Comparison of ENCODE assay signal across 37 cellular contexts in the genomic region with DNA sequence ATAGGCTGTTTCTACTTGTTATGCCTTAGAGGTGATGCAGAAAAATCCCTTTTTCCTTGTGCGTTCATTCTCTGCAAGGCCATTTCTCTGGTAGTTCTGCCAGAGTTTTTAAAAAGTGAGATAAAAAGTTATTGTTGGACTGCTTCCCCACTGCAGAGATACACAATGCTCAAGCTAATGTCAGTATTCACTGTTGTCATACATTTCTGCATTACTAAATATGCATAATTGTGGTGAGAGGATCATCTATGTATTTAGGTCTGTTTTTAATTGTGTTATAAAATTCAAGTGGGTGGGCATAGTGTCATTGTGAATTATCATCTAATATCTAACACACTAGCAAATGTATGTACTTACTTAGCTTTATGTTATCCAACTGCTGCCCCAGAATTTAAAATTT.
"Had no signal": no experiment of that assay in that cellular context is flagged by ENCODE, and none has a peak within 500 bp of the region (broad histone marks: within the 10 kb centered on the region; RNA-seq: fewer than 3 reads in every experiment).

No MANE protein-coding gene starts in this region.

- H3K27ac Mint-ChIP-seq: activated CD4-positive, alpha-beta memory T cell treated with anti-CD3 and anti-CD28 coated beads, Interleukin-2, amount 10 ng/mL, durations not matched to agents 7 days and 5 days; activated naive CD4-positive, alpha-beta T cell treated with anti-CD3 and anti-CD28 coated beads, Interleukin-2, amount 50 U/mL, for 24 hours; activated naive CD8-positive, alpha-beta T cell treated with anti-CD3 and anti-CD28 coated beads, Interleukin-2, amount 10 ng/mL, durations not matched to agents 7 days and 5 days; activated T-cell treated with anti-CD3 and anti-CD28 coated beads, Interleukin-2, amount 50 U/mL, for 72 hours; activated T-helper 17 cell treated with anti-CD3 and anti-CD28 coated beads, Interleukin-2, amount 50 U/mL, for 72 hours; IgD-negative memory B cell had no signal

- H3K27me3 ChIP-seq: adrenal gland, brain microvascular endothelial cell, cardiac muscle cell, Peyer's patch had no signal

- H3K27ac ChIP-seq: brain microvascular endothelial cell, cardiac muscle cell, Peyer's patch, VCaP had no signal

- H3K9me3 Mint-ChIP-seq: activated CD4-positive, alpha-beta memory T cell treated with anti-CD3 and anti-CD28 coated beads, Interleukin-2, amount 10 ng/mL, durations not matched to agents 7 days and 5 days; activated naive CD8-positive, alpha-beta T cell treated with anti-CD3 and anti-CD28 coated beads, Interleukin-2, amount 10 ng/mL, durations not matched to agents 7 days and 5 days had no signal

- H3K4me1 ChIP-seq: Peyer's patch had no signal

- H3K9me3 ChIP-seq: adrenal gland, Peyer's patch had no signal

- H3K4me3 Mint-ChIP-seq: activated CD4-positive, alpha-beta memory T cell treated with anti-CD3 and anti-CD28 coated beads, Interleukin-2, amount 10 ng/mL, durations not matched to agents 7 days and 5 days; activated naive CD4-positive, alpha-beta T cell treated with anti-CD3 and anti-CD28 coated beads, Interleukin-2, amount 50 U/mL, for 24 hours; activated naive CD8-positive, alpha-beta T cell treated with anti-CD3 and anti-CD28 coated beads, Interleukin-2, amount 10 ng/mL, durations not matched to agents 7 days and 5 days; activated T-cell treated with anti-CD3 and anti-CD28 coated beads, Interleukin-2, amount 50 U/mL, for 72 hours; activated T-helper 17 cell treated with anti-CD3 and anti-CD28 coated beads, Interleukin-2, amount 50 U/mL, for 72 hours; central memory CD8-positive, alpha-beta T cell; IgD-negative memory B cell had no signal

- H3K36me3 Mint-ChIP-seq: activated naive CD4-positive, alpha-beta T cell treated with anti-CD3 and anti-CD28 coated beads, Interleukin-2, amount 50 U/mL, for 24 hours; activated naive CD8-positive, alpha-beta T cell treated with anti-CD3 and anti-CD28 coated beads, Interleukin-2, amount 10 ng/mL, durations not matched to agents 7 days and 5 days; IgD-negative memory B cell had no signal

- ATAC-seq: activated T-cell treated with anti-CD3 and anti-CD28 coated beads, Interleukin-2, amount 50 U/mL, for 72 hours; activated T-helper 17 cell treated with anti-CD3 and anti-CD28 coated beads, Interleukin-2, amount 50 U/mL, for 72 hours; PC-3; SK-N-SH treated with all-trans-retinoic acid at 6 μM for 48 hours had no signal

- H3K4me3 ChIP-seq: adrenal gland, cardiac muscle cell, Peyer's patch had no signal

- H3K27me3 Mint-ChIP-seq: activated CD4-positive, alpha-beta memory T cell treated with anti-CD3 and anti-CD28 coated beads, Interleukin-2, amount 10 ng/mL, durations not matched to agents 7 days and 5 days; activated naive CD4-positive, alpha-beta T cell treated with anti-CD3 and anti-CD28 coated beads, Interleukin-2, amount 50 U/mL, for 24 hours; activated naive CD8-positive, alpha-beta T cell treated with anti-CD3 and anti-CD28 coated beads, Interleukin-2, amount 10 ng/mL, durations not matched to agents 7 days and 5 days; activated T-helper 17 cell treated with anti-CD3 and anti-CD28 coated beads, Interleukin-2, amount 50 U/mL, for 72 hours; central memory CD8-positive, alpha-beta T cell; IgD-negative memory B cell had no signal

- H3K4me1 Mint-ChIP-seq: activated CD4-positive, alpha-beta memory T cell treated with anti-CD3 and anti-CD28 coated beads, Interleukin-2, amount 10 ng/mL, durations not matched to agents 7 days and 5 days; activated naive CD4-positive, alpha-beta T cell treated with anti-CD3 and anti-CD28 coated beads, Interleukin-2, amount 50 U/mL, for 24 hours; activated naive CD8-positive, alpha-beta T cell treated with anti-CD3 and anti-CD28 coated beads, Interleukin-2, amount 10 ng/mL, durations not matched to agents 7 days and 5 days; activated T-helper 17 cell treated with anti-CD3 and anti-CD28 coated beads, Interleukin-2, amount 50 U/mL, for 72 hours; central memory CD8-positive, alpha-beta T cell; IgD-negative memory B cell had no signal

- H3K36me3 ChIP-seq: adrenal gland, brain microvascular endothelial cell, cardiac muscle cell, Peyer's patch had no signal

- DNase-seq: activated CD4-positive, alpha-beta memory T cell treated with anti-CD3 and anti-CD28 coated beads, Interleukin-2, amount 10 ng/mL, durations not matched to agents 7 days and 5 days; activated CD4-positive, alpha-beta T cell treated with anti-CD3 and anti-CD28 coated beads for 1 hour; activated CD4-positive, alpha-beta T cell treated with anti-CD3 and anti-CD28 coated beads for 48 hours; activated CD4-positive, CD25-positive, alpha-beta regulatory T cell; activated CD8-positive, alpha-beta memory T cell treated with anti-CD3 and anti-CD28 coated beads for 24 hours; activated effector memory CD4-positive, alpha-beta T cell treated with anti-CD3 and anti-CD28 coated beads, Interleukin-2, amount 50 U/mL, for 16 hours; activated naive CD4-positive, alpha-beta T cell; activated naive CD8-positive, alpha-beta T cell treated with anti-CD3 and anti-CD28 coated beads, Interleukin-2, amount 10 ng/mL, durations not matched to agents 7 days and 5 days; activated T-cell treated with anti-CD3 and anti-CD28 coated beads, Interleukin-2, amount 50 U/mL, for 1 hour; activated T-cell treated with anti-CD3 and anti-CD28 coated beads, Interleukin-2, amount 50 U/mL, for 72 hours; brain microvascular endothelial cell; Karpas-422; KBM-7; NCI-H1105; NCI-H1436; NCI-H1694; NCI-H2029; NCI-H2171; NCI-H510A; NCI-H526; NCI-H748 treated with DMSO at 0.1 percent for 48 hours; NK-92 treated with Interleukin-12 subunit alpha and Interleukin-12 subunit beta, amount 100 ng/mL, for 24 hours; PC-3; Peyer's patch; RPMI8226; SIG-M5; T-helper 1 cell; T-helper 2 cell; T-helper 9 cell had no signal
